Comparison of ENCODE assay signal across 18 cellular contexts in genomic region chr12:30646821-30647220, GRCh38. TPM values are rescaled to one million over a fixed set of nuclear protein-coding genes. Genes with fewer than 3 reads are reported as not detected.
DNase-seq lines count a peak whose midpoint lies in the region; ATAC-seq, FAIRE-seq and TF ChIP-seq lines count a peak whose summit lies in the region.
"Had no signal": no experiment of that assay in that cellular context is flagged by ENCODE, and none has a peak within 500 bp of the region (broad histone marks: within the 10 kb centered on the region; RNA-seq: fewer than 3 reads in every experiment).

No MANE protein-coding gene starts in this region.

- no peak overlapping the region for H3K4me2 ChIP-seq in K562 (ENCODE audit: insufficient read depth, low read length)

- H3K36me3 ChIP-seq in HEK293 (ENCODE audit: control insufficient read depth in 2 of 2, insufficient read depth in 1 of 2, low read length in 2 of 2): peaks cover 0 to 8% of the 10 kb centered on the region in 2 experiments; a peak in 2 of 3 replicates
- peaks cover 15% of the 10 kb centered on the region for H3K36me3 ChIP-seq in K562 (ENCODE audit: control insufficient read depth, insufficient read depth, low read length)

- H3K27me3 Mint-ChIP-seq in nephron (ENCODE audit: low read depth): no peaks in the 10 kb centered on the region
- no peaks in the 10 kb centered on the region for H3K27me3 Mint-ChIP-seq in activated naive CD8-positive, alpha-beta T cell treated with anti-CD3 and anti-CD28 coated beads for 36 hours

- H3K27ac ChIP-seq in HEK293 (ENCODE audit: extremely low read depth, low read depth, low read length) (no peak overlapping the region), K562 (ENCODE audit: extremely low read depth, low read depth, low read length) (no peak overlapping the region)
- H3K27ac ChIP-seq: C4-2B, HL-60 had no signal

- FAIRE-seq in K562 (lab: Jason Lieb, UNC): peak; percentile 19
- FAIRE-seq: A204.1 had no signal

- BruUV-seq in K562 (replicated peaks; lab: Mats Ljungman, UMichigan): no TSS peak

- no peak for DNase-seq in K562 (ENCODE audit: extremely low read depth in 1 of 4, low spot score in 3 of 4)
- peak; percentile 51 for DNase-seq in fibroblast of the aortic adventitia (ENCODE audit: low read depth)
- no peak for DNase-seq in GM20000 (ENCODE audit: low spot score)
- no peak for DNase-seq in hypothalamus (lab: John Stamatoyannopoulos, UW)
- no peak for DNase-seq in activated naive CD8-positive, alpha-beta T cell treated with anti-CD3 and anti-CD28 coated beads for 36 hours
- DNase-seq: BE2C; Caco-2; CD8-positive, alpha-beta T cell; DND-41; GDM1; HCEC 1CT; IMR-90; KG1 had no signal

- H3K9me3 ChIP-seq in HEK293 (ENCODE audit: control insufficient read depth, insufficient read depth, low read depth, low read length) (no peaks in the 10 kb centered on the region), K562 (replicated peaks; ENCODE audit: control insufficient read depth, insufficient read depth, low read depth, low read length) (no peaks in the 10 kb centered on the region)
- H3K9me3 ChIP-seq: BE2C, Caco-2 had no signal

- POLR2A ChIA-PET in HEK293 (lab: Yijun Ruan, JAX): no interaction called here
- POLR2A ChIA-PET in K562 (lab: Yijun Ruan, JAX): no interaction called here

- peak overlapping the region; percentile 14 to 50 (median 49) for H3K27ac Mint-ChIP-seq in nephron
- H3K27ac Mint-ChIP-seq in activated naive CD8-positive, alpha-beta T cell treated with anti-CD3 and anti-CD28 coated beads for 36 hours: no peak overlapping the region
- H3K27ac Mint-ChIP-seq: CD8-positive, alpha-beta T cell had no signal

- no peak overlapping the region for H3K9ac ChIP-seq in K562 (ENCODE audit: insufficient read depth in 1 of 2, low read depth in 2 of 2, low read length in 2 of 2)

- peaks cover 32% of the 10 kb centered on the region for H3K36me3 Mint-ChIP-seq in nephron (ENCODE audit: low read depth)
- peaks cover 31% of the 10 kb centered on the region for H3K36me3 Mint-ChIP-seq in activated naive CD8-positive, alpha-beta T cell treated with anti-CD3 and anti-CD28 coated beads for 36 hours

- no peaks in the 10 kb centered on the region for H3K4me1 ChIP-seq in HEK293 (ENCODE audit: control insufficient read depth, insufficient read depth, low read length)
- H3K4me1 ChIP-seq in K562 (replicated peaks in 1 of 2; ENCODE audit: control insufficient read depth in 2 of 2, insufficient read depth in 2 of 2, low read length in 2 of 2): peaks cover 0 to 2% of the 10 kb centered on the region in 2 experiments; a peak in 2 of 5 replicates
- H3K4me1 ChIP-seq: BE2C, Caco-2 had no signal

- no peak for TF ChIP-seq EP300 in K562 (IDR thresholded peaks at IDR 0.05; ENCODE audit: low read length)

- TF ChIP-seq RAD21 in K562 (CRISPR knock-in tag; conservative IDR thresholded peaks at IDR 0.05 in 1 of 2, IDR thresholded peaks at IDR 0.05 in 1 of 2): no peak

- TF ChIP-seq POLR2A in K562 (conservative IDR thresholded peaks at IDR 0.05): no peak

- no peaks in the 10 kb centered on the region for H3K9me3 Mint-ChIP-seq in nephron
- no peaks in the 10 kb centered on the region for H3K9me3 Mint-ChIP-seq in activated naive CD8-positive, alpha-beta T cell treated with anti-CD3 and anti-CD28 coated beads for 36 hours
- H3K9me3 Mint-ChIP-seq: CD8-positive, alpha-beta T cell had no signal

- no peaks in the 10 kb centered on the region for H4K20me1 ChIP-seq in K562 (replicated peaks; ENCODE audit: control insufficient read depth, insufficient read depth, low read length)

- no peak overlapping the region for H3K4me3 Mint-ChIP-seq in nephron
- no peak overlapping the region for H3K4me3 Mint-ChIP-seq in activated naive CD8-positive, alpha-beta T cell treated with anti-CD3 and anti-CD28 coated beads for 36 hours
- H3K4me3 Mint-ChIP-seq: CD8-positive, alpha-beta T cell had no signal

- intact Hi-C loops in K562 (cut with micrococcal nuclease): no loop called here

- H3K4me1 Mint-ChIP-seq in nephron: peaks cover 6% of the 10 kb centered on the region
- H3K4me1 Mint-ChIP-seq in activated naive CD8-positive, alpha-beta T cell treated with anti-CD3 and anti-CD28 coated beads for 36 hours: peaks cover 12% of the 10 kb centered on the region

- no peak for ATAC-seq in K562
- ATAC-seq: CD8-positive, alpha-beta T cell had no signal

- CTCF ChIA-PET in HEK293 (lab: Yijun Ruan, JAX): no interaction called here
- CTCF ChIA-PET in K562 (lab: Yijun Ruan, JAX; ENCODE audit: low intra/inter-chr PET ratio): no interaction called here

- H3K9me1 ChIP-seq in K562 (ENCODE audit: control insufficient read depth, insufficient read depth, low read length): no peaks in the 10 kb centered on the region

- in situ Hi-C loops in K562 (cut with MboI): no loop called here

- H3K79me2 ChIP-seq in K562 (ENCODE audit: control insufficient read depth, insufficient read depth, low read length): no peaks in the 10 kb centered on the region

- no peak overlapping the region for H3K4me3 ChIP-seq in HEK293 (ENCODE audit: low read depth, low read length)
- H3K4me3 ChIP-seq in K562: no peak overlapping the region
- H3K4me3 ChIP-seq in fibroblast of the aortic adventitia (ENCODE audit: low read depth, low read length): no peak overlapping the region

- TF ChIP-seq CTCF in HEK293 (tag by site-specific recombination; IDR thresholded peaks at IDR 0.05) (no peak), K562 (IDR thresholded peaks at IDR 0.05 in 2 of 3, conservative IDR thresholded peaks at IDR 0.05 in 1 of 3; ENCODE audit: insufficient read depth in 2 of 3, low read depth in 1 of 3, low read length in 3 of 3) (no peak), fibroblast of the aortic adventitia (IDR thresholded peaks at IDR 0.05; ENCODE audit: insufficient read depth, low read length) (no peak), nephron (IDR thresholded peaks at IDR 0.05; ENCODE audit: unreplicated experiment in 3 of 3) (no peak), GM20000 (IDR thresholded peaks at IDR 0.05; ENCODE audit: extremely low read depth, missing control alignments) (no peak)

- 76% methylated on average over 4 of the region's 4 CpGs for WGBS in K562 (ENCODE audit: insufficient coverage, low coverage, missing lambda C conversion rate)

- no peak overlapping the region for H2AFZ ChIP-seq in K562 (ENCODE audit: low read depth, low read length)

- no peaks in the 10 kb centered on the region for H3K27me3 ChIP-seq in K562 (ENCODE audit: control insufficient read depth in 2 of 2, insufficient read depth in 2 of 2, low read length in 2 of 2)
- H3K27me3 ChIP-seq: BE2C had no signal

TF ChIP-seq in HEK293, 187 proteins besides CTCF, POLR2A, EP300 and RAD21:
- TF ChIP-seq PRDM6 (tag by site-specific recombination; IDR thresholded peaks at IDR 0.05): peak; percentile 9; the same call in 1 of the 2 replicates
- TF ChIP-seq ZNF514 (tag by site-specific recombination; IDR thresholded peaks at IDR 0.05): no peak

TF ChIP-seq in K562, 482 proteins besides CTCF, POLR2A, EP300 and RAD21:
- TF ChIP-seq NR3C1 (CRISPR knock-in tag; IDR thresholded peaks at IDR 0.05) (no peak), NFYB (IDR thresholded peaks at IDR 0.05; ENCODE audit: extremely low read depth, insufficient read length) (no peak)
TF ChIP-seq in K562: peak in this region for 0.

RNA-seq across cellular contexts. Expression of gene IPO8, which starts 48.8 kb away (rescaled TPM):
- 26.7 and 70.1 TPM in 2 replicates for total RNA-seq in K562 (2011; cell fraction: chromatin; rRNA removed; ENCODE audit: low replicate concordance)
- total RNA-seq in K562 (2011; cell fraction: nucleolus; rRNA removed): 13.5 and 17.1 TPM in 2 replicates
- 21.3 and 37.5 TPM in 2 replicates for total RNA-seq in K562 (2011; cell fraction: nucleoplasm; rRNA removed)
- total RNA-seq in K562 (2014; rRNA removed) (14.9 and 16.5 TPM in 2 replicates), K562 (2014; rRNA removed; fragmentation: Illumina TruSeq; extraction: Trizol) (27.7 and 29.9 TPM in 2 replicates), K562 (2015; rRNA removed; fragmentation: Illumina TruSeq; extraction: Trizol) (24.1 and 24.7 TPM in 2 replicates), K562 (2021) (37.4 and 39.6 TPM in 2 replicates), fibroblast of the aortic adventitia (ENCODE audit: low replicate concordance) (40.9 and 49.8 TPM in 2 replicates)
- polyA plus RNA-seq in K562 (2011; rRNA removed) (15.5 and 22.9 TPM in 2 replicates), K562 (2014; fragmentation: Illumina TruSeq; extraction: Trizol) (26.4 and 29.1 TPM in 2 replicates), K562 (2014; fragmentation: Nextera tagmentation; extraction: Ambion mirVana) (10 to 100 TPM in 1 of 2 experiments, 1 to 10 TPM in 1; 6.5 to 10.9 TPM), K562 (2014; rRNA removed) (16.2 and 26.9 TPM in 2 replicates)
- 6.8 and 9.9 TPM in 2 replicates for polyA plus RNA-seq in K562 (2011; cell fraction: cytosol; rRNA removed)
- 13.9 and 14.7 TPM in 2 replicates for polyA plus RNA-seq in K562 (2011; cell fraction: nucleus; rRNA removed)
- 19.1 and 23.0 TPM in 2 replicates for polyA plus RNA-seq in K562 (2012)
- 48.5 and 55.2 TPM in 2 replicates for polyA minus RNA-seq in K562 (2011; rRNA and poly(A)+ RNA removed)
- polyA minus RNA-seq in K562 (2011; cell fraction: cytosol; rRNA and poly(A)+ RNA removed): 19.3 and 27.5 TPM in 2 replicates
- polyA minus RNA-seq in K562 (2011; cell fraction: nucleus; rRNA and poly(A)+ RNA removed): 20.3 and 29.1 TPM in 2 replicates
- 10 to 100 TPM; 45.3 to 45.7 TPM for total RNA-seq in activated naive CD8-positive, alpha-beta T cell treated with anti-CD3 and anti-CD28 coated beads for 36 hours
